Comparison of ENCODE assay signal across 8 cellular contexts in genomic region chr2:15940661-15941482, GRCh38. TPM values are rescaled to one million over a fixed set of nuclear protein-coding genes. Genes with fewer than 3 reads are reported as not detected.
DNase-seq lines count a peak whose midpoint lies in the region; ATAC-seq and TF ChIP-seq lines count a peak whose summit lies in the region.

No MANE protein-coding gene starts in this region.

- H3K27ac Mint-ChIP-seq in Caco-2 (ENCODE audit: unreplicated experiment), result peak overlapping the region; percentile 33
- no peak overlapping the region for H3K27ac Mint-ChIP-seq in activated T-helper 1 cell treated with anti-CD3 and anti-CD28 coated beads, Interleukin-12 subunit alpha, Interleukin-12 subunit beta, Interleukin-2, Interleukin-4 antibody, amounts not matched to agents 30 ng/mL and 10 ng/mL and 1 ng/mL, durations not matched to agents 14 hours and 24 hours and 36 hours

- POLR2A ChIA-PET in Caco-2 (lab: Charles Lee), result interaction anchor here (0.8 to 1.4 kb wide), 4 partner anchors 127 to 667 kb away, joined by 3 to 5 read pairs (median 4); no protein-coding TSS in a partner anchor

- peaks cover 18% of the 10 kb centered on the region for H3K4me1 Mint-ChIP-seq in Caco-2 (ENCODE audit: low read depth, unreplicated experiment)
- H3K4me1 Mint-ChIP-seq in activated T-helper 1 cell treated with anti-CD3 and anti-CD28 coated beads, Interleukin-12 subunit alpha, Interleukin-12 subunit beta, Interleukin-2, Interleukin-4 antibody, amounts not matched to agents 30 ng/mL and 10 ng/mL and 1 ng/mL, durations not matched to agents 14 hours and 24 hours and 36 hours (ENCODE audit: low read depth), result peaks cover 5% of the 10 kb centered on the region

- peak; percentile 17 to 31 for DNase-seq in Caco-2
- peak; percentile 77 for DNase-seq in NCI-H1694 treated with DMSO at 0.1 percent for 48 hours (lab: John Stamatoyannopoulos, UW)
- DNase-seq in epithelial cell of proximal tubule (ENCODE audit: low read depth), result no peak
- no peak for DNase-seq in activated T-helper 1 cell treated with anti-CD3 and anti-CD28 coated beads, Interleukin-12 subunit alpha, Interleukin-12 subunit beta, Interleukin-2, Interleukin-4 antibody, amounts not matched to agents 30 ng/mL and 10 ng/mL and 1 ng/mL, durations not matched to agents 14 hours and 24 hours and 36 hours (ENCODE audit: low spot score)
- no peak for DNase-seq in brain microvascular endothelial cell

- intact Hi-C loops in Caco-2 (cut with micrococcal nuclease; ENCODE audit: unreplicated experiment), result loop anchor here (1.0 to 5.0 kb wide), 17 partner anchors 46 to 816 kb away; no protein-coding TSS in a partner anchor
- intact Hi-C loops in activated T-helper 1 cell treated with anti-CD3 and anti-CD28 coated beads, Interleukin-12 subunit alpha, Interleukin-12 subunit beta, Interleukin-2, Interleukin-4 antibody, amounts not matched to agents 30 ng/mL and 10 ng/mL and 1 ng/mL, durations not matched to agents 14 hours and 24 hours and 36 hours (cut with micrococcal nuclease), result loop anchor here (5.0 kb wide), 1 partner anchor 566 kb away; no protein-coding TSS in a partner anchor

- H3K27me3 Mint-ChIP-seq in Caco-2 (ENCODE audit: insufficient read depth, unreplicated experiment), result no peaks in the 10 kb centered on the region
- peaks cover 59% of the 10 kb centered on the region for H3K27me3 Mint-ChIP-seq in activated T-helper 1 cell treated with anti-CD3 and anti-CD28 coated beads, Interleukin-12 subunit alpha, Interleukin-12 subunit beta, Interleukin-2, Interleukin-4 antibody, amounts not matched to agents 30 ng/mL and 10 ng/mL and 1 ng/mL, durations not matched to agents 14 hours and 24 hours and 36 hours (ENCODE audit: insufficient read depth)

- ATAC-seq in GM19324 (IDR thresholded peaks at IDR 0.05; ENCODE audit: low FRiP score, unreplicated experiment), result no peak
- ATAC-seq in GM18861 (IDR thresholded peaks at IDR 0.05; ENCODE audit: unreplicated experiment), result no peak

- no peak for TF ChIP-seq RAD21 in neural cell (conservative IDR thresholded peaks at IDR 0.05)

- no peaks in the 10 kb centered on the region for H3K9me3 Mint-ChIP-seq in Caco-2 (ENCODE audit: unreplicated experiment)
- H3K9me3 Mint-ChIP-seq in activated T-helper 1 cell treated with anti-CD3 and anti-CD28 coated beads, Interleukin-12 subunit alpha, Interleukin-12 subunit beta, Interleukin-2, Interleukin-4 antibody, amounts not matched to agents 30 ng/mL and 10 ng/mL and 1 ng/mL, durations not matched to agents 14 hours and 24 hours and 36 hours, result no peaks in the 10 kb centered on the region

- H3K36me3 ChIP-seq in Caco-2 (ENCODE audit: control insufficient read depth, insufficient read depth, low read length) (peaks cover 4% of the 10 kb centered on the region), neural cell (ENCODE audit: insufficient read depth, low read length) (no peaks in the 10 kb centered on the region), brain microvascular endothelial cell (replicated peaks) (no peaks in the 10 kb centered on the region)

- peak overlapping the region; percentile 55 for H3K4me2 ChIP-seq in neural cell (ENCODE audit: low read length)

- TF ChIP-seq CTCF in Caco-2 (IDR thresholded peaks at IDR 0.05; ENCODE audit: insufficient read depth in 1 of 2, low read depth in 1 of 2, low read length in 1 of 2, severe bottlenecking in 1 of 2, unreplicated experiment in 1 of 2) (no peak), epithelial cell of proximal tubule (conservative IDR thresholded peaks at IDR 0.05; ENCODE audit: low read depth, low read length) (no peak), neural cell (IDR thresholded peaks at IDR 0.05; ENCODE audit: poor library complexity, severe bottlenecking) (no peak), brain microvascular endothelial cell (IDR thresholded peaks at IDR 0.05; ENCODE audit: low read depth, low read length, missing control alignments) (no peak)

- peaks cover 3% of the 10 kb centered on the region for H3F3A ChIP-seq in neural cell (ENCODE audit: insufficient read depth, low read length, poor library complexity, severe bottlenecking)

- BruUV-seq in Caco-2 (replicated peaks; lab: Mats Ljungman, UMichigan), result TSS peak; percentile 55

- H3K9ac ChIP-seq in neural cell (ENCODE audit: low read length), result peak overlapping the region; percentile 92

- no peak for TF ChIP-seq EP300 in neural cell (conservative IDR thresholded peaks at IDR 0.05; ENCODE audit: poor library complexity, severe bottlenecking)

- peaks cover 19% of the 10 kb centered on the region for H3K4me1 ChIP-seq in Caco-2

- peak overlapping the region; percentile 43 for H2AFZ ChIP-seq in neural cell (ENCODE audit: low read depth, low read length)

- CTCF ChIA-PET in Caco-2 (lab: Charles Lee), result interaction anchor here (0.6 to 1.9 kb wide), 10 partner anchors 66 to 668 kb away, joined by 3 to 10 read pairs (median 4); no protein-coding TSS in a partner anchor

- H3K27ac ChIP-seq in neural cell (ENCODE audit: low read length), result peak overlapping the region; percentile 82
- H3K27ac ChIP-seq in brain microvascular endothelial cell, result no peak overlapping the region

- H3K9me3 ChIP-seq in Caco-2, result no peaks in the 10 kb centered on the region
- H3K9me3 ChIP-seq in neural cell (ENCODE audit: low read length), result no peaks in the 10 kb centered on the region

- H3K4me3 Mint-ChIP-seq in Caco-2 (ENCODE audit: unreplicated experiment), result peak overlapping the region; percentile 85
- H3K4me3 Mint-ChIP-seq in activated T-helper 1 cell treated with anti-CD3 and anti-CD28 coated beads, Interleukin-12 subunit alpha, Interleukin-12 subunit beta, Interleukin-2, Interleukin-4 antibody, amounts not matched to agents 30 ng/mL and 10 ng/mL and 1 ng/mL, durations not matched to agents 14 hours and 24 hours and 36 hours, result no peak overlapping the region

- H3K36me3 Mint-ChIP-seq in Caco-2 (ENCODE audit: insufficient read depth, unreplicated experiment), result peaks cover 40% of the 10 kb centered on the region
- H3K36me3 Mint-ChIP-seq in activated T-helper 1 cell treated with anti-CD3 and anti-CD28 coated beads, Interleukin-12 subunit alpha, Interleukin-12 subunit beta, Interleukin-2, Interleukin-4 antibody, amounts not matched to agents 30 ng/mL and 10 ng/mL and 1 ng/mL, durations not matched to agents 14 hours and 24 hours and 36 hours (ENCODE audit: low read depth), result no peaks in the 10 kb centered on the region

- H3K27me3 ChIP-seq in Caco-2 (replicated peaks; ENCODE audit: control insufficient read depth, insufficient read depth, low read length), result no peaks in the 10 kb centered on the region
- no peaks in the 10 kb centered on the region for H3K27me3 ChIP-seq in neural cell (ENCODE audit: insufficient read depth, low read depth, low read length)
- H3K27me3 ChIP-seq in brain microvascular endothelial cell (replicated peaks), result peaks cover 52% of the 10 kb centered on the region

- in situ Hi-C loops in brain microvascular endothelial cell (cut with HindIII; ENCODE audit: low pct_ligation_motif_present, low sequenced_read_pairs), result no loop called here

- no peaks in the 10 kb centered on the region for H3K9me2 ChIP-seq in neural cell (ENCODE audit: insufficient read depth, low read length)

- no peaks in the 10 kb centered on the region for H4K20me1 ChIP-seq in neural cell (ENCODE audit: insufficient read depth)

- peaks cover 51% of the 10 kb centered on the region for H3K79me2 ChIP-seq in neural cell (replicated peaks; ENCODE audit: insufficient read depth, low read length)

- H3K4me3 ChIP-seq in Caco-2 (ENCODE audit: low read depth, low read length) (peak overlapping the region; percentile 75), epithelial cell of proximal tubule (ENCODE audit: low read depth, low read length) (peak overlapping the region; percentile 15), neural cell (ENCODE audit: low read length) (peak overlapping the region; percentile 98), brain microvascular endothelial cell (ENCODE audit: low read depth, low read length) (no peak overlapping the region)

TF ChIP-seq in neural cell, 6 proteins besides CTCF, POLR2A, EP300 and RAD21:
- TF ChIP-seq MXI1 (conservative IDR thresholded peaks at IDR 0.05; ENCODE audit: poor library complexity, severe bottlenecking) (no peak), REST (IDR thresholded peaks at IDR 0.05; ENCODE audit: borderline replicate concordance) (peak; percentile 57)

RNA-seq across cellular contexts. Expression of gene MYCN, which starts 0.5 kb away (rescaled TPM):
- total RNA-seq in Caco-2 (2022), result 46.6 and 54.4 TPM in 2 replicates
- 0.51 and 3.0 TPM in 2 replicates for total RNA-seq in epithelial cell of proximal tubule
- polyA plus RNA-seq in neural cell, result 25.1 and 27.2 TPM in 2 replicates
- polyA minus RNA-seq in neural cell, result 37.5 and 39.7 TPM in 2 replicates
- total RNA-seq in activated T-helper 1 cell treated with anti-CD3 and anti-CD28 coated beads, Interleukin-12 subunit alpha, Interleukin-12 subunit beta, Interleukin-2, Interleukin-4 antibody, amounts not matched to agents 30 ng/mL and 10 ng/mL and 1 ng/mL, durations not matched to agents 14 hours and 24 hours and 36 hours, result not detected in 2 replicates

Comparison
In these comparisons a context has a peak if more than half of its experiments do, and no peak if none do; other contexts are left out.
1. DNase-seq: peak in Caco-2 (2 of 2) and NCI-H1694 treated with DMSO at 0.1 percent for 48 hours (single experiment); none in epithelial cell of proximal tubule (single experiment), activated T-helper 1 cell treated with anti-CD3 and anti-CD28 coated beads, Interleukin-12 subunit alpha, Interleukin-12 subunit beta, Interleukin-2, Interleukin-4 antibody, amounts not matched to agents 30 ng/mL and 10 ng/mL and 1 ng/mL, durations not matched to agents 14 hours and 24 hours and 36 hours (single experiment) and brain microvascular endothelial cell (single experiment).
2. RNA of gene MYCN, which starts 0.5 kb away (total RNA-seq): 46.6 to 54.4 TPM in Caco-2; 0.51 to 3.0 TPM in epithelial cell of proximal tubule and not detected in activated T-helper 1 cell treated with anti-CD3 and anti-CD28 coated beads, Interleukin-12 subunit alpha, Interleukin-12 subunit beta, Interleukin-2, Interleukin-4 antibody, amounts not matched to agents 30 ng/mL and 10 ng/mL and 1 ng/mL, durations not matched to agents 14 hours and 24 hours and 36 hours; every median in the first group is over 10 times any median in the second.